Comparison of ENCODE assay signal across 8 cellular contexts in genomic region chr1:235504494-235505222, GRCh38. TPM values are rescaled to one million over a fixed set of nuclear protein-coding genes. Genes with fewer than 3 reads are reported as not detected.
A peak's percentile ranks its signal among the peaks of the same experiment; 100 is the strongest.
DNase-seq lines count a peak whose midpoint lies in the region; ATAC-seq, FAIRE-seq and TF ChIP-seq lines count a peak whose summit lies in the region.

No MANE protein-coding gene starts in this region.

- peak overlapping the region; percentile 99 for H3K27ac ChIP-seq in keratinocyte (ENCODE audit: control insufficient read depth, insufficient read depth, low read length)

- H3K4me1 ChIP-seq in keratinocyte (ENCODE audit: control insufficient read depth, extremely low read depth, insufficient read depth, low read length), result peaks cover 27% of the 10 kb centered on the region

- no peaks in the 10 kb centered on the region for H3K9me1 ChIP-seq in keratinocyte (ENCODE audit: control insufficient read depth, extremely low read depth, insufficient read depth, low read length)

- peak; percentile 80 for ATAC-seq in GM19023 (IDR thresholded peaks at IDR 0.05; ENCODE audit: unreplicated experiment)
- ATAC-seq in HG03280 (IDR thresholded peaks at IDR 0.05; ENCODE audit: unreplicated experiment), result peak; percentile 81

- H3K36me3 ChIP-seq in keratinocyte (ENCODE audit: control insufficient read depth in 2 of 2, extremely low read depth in 1 of 2, insufficient read depth in 2 of 2, low read length in 2 of 2), result no peaks in the 10 kb centered on the region

- H3K79me2 ChIP-seq in keratinocyte (ENCODE audit: control insufficient read depth, insufficient read depth, low read length), result peaks cover 46% of the 10 kb centered on the region

- DNase-seq in AG10803 (ENCODE audit: low read depth) (peak; percentile 99), NCI-H345 (lab: John Stamatoyannopoulos, UW) (peak; percentile 99), cerebellar cortex (ENCODE audit: low spot score) (peak; percentile 99), keratinocyte (ENCODE audit: low read depth, low spot score) (peak; percentile 86)
- peak; percentile 94 for DNase-seq in activated CD4-positive, CD25-positive, alpha-beta regulatory T cell treated with anti-CD3 and anti-CD28 coated beads, Interleukin-2, amount 50 U/mL, for 16 hours (ENCODE audit: low read depth, low spot score)
- DNase-seq in stimulated activated CD4-positive, alpha-beta T cell treated with anti-CD3 and anti-CD28 coated beads, Interleukin-15, amount 100 ng/mL, for 1 hour (ENCODE audit: low read depth in 1 of 2, low spot score in 1 of 2), result peak; percentile 97 to 98

- H4K20me1 ChIP-seq in keratinocyte (ENCODE audit: control insufficient read depth, extremely low read depth, insufficient read depth, low read length), result no peaks in the 10 kb centered on the region

- H3K9ac ChIP-seq in keratinocyte (ENCODE audit: control insufficient read depth, extremely low read depth, insufficient read depth, low read length), result peak overlapping the region; percentile 99

- H3K4me2 ChIP-seq in keratinocyte (ENCODE audit: control insufficient read depth, extremely low read depth, insufficient read depth, low read depth, low read length), result peak overlapping the region; percentile 84

- H3K4me3 ChIP-seq in AG10803 (ENCODE audit: low read length), result peak overlapping the region; percentile 86
- peak overlapping the region; percentile 87 to 96 (median 94) for H3K4me3 ChIP-seq in keratinocyte (ENCODE audit: control insufficient read depth in 2 of 3, extremely low read depth in 1 of 3, insufficient read depth in 2 of 3, low read depth in 1 of 3, low read length in 3 of 3)

- H3K27me3 ChIP-seq in keratinocyte (ENCODE audit: control insufficient read depth, extremely low read depth, insufficient read depth, low read length), result no peaks in the 10 kb centered on the region

- peak overlapping the region; percentile 99 for H2AFZ ChIP-seq in keratinocyte (ENCODE audit: control insufficient read depth, low read length)

- no peaks in the 10 kb centered on the region for H3K9me3 ChIP-seq in keratinocyte (ENCODE audit: control insufficient read depth, low read depth, low read length)

- no peak for FAIRE-seq in keratinocyte (lab: Jason Lieb, UNC)

- TF ChIP-seq CTCF in AG10803 (conservative IDR thresholded peaks at IDR 0.05; ENCODE audit: low read length), result peak; percentile 66
- peak; percentile 69 to 93 (median 75) for TF ChIP-seq CTCF in keratinocyte (optimal IDR thresholded peaks at IDR 0.05 in 1 of 3, IDR thresholded peaks at IDR 0.05 in 1 of 3, conservative IDR thresholded peaks at IDR 0.05 in 1 of 3; ENCODE audit: extremely low read depth in 1 of 3, insufficient read depth in 2 of 3, low read length in 3 of 3)

- dilution Hi-C loops in keratinocyte (cut with MboI; ENCODE audit: extremely low pct_ligation_motif_present, low sequenced_read_pairs), result no loop called here

RNA-seq across cellular contexts. Expression of gene B3GALNT2, which starts 0.4 kb away (rescaled TPM):
- 24.3 to 30.5 TPM (median 27.1 TPM) in 3 replicates for polyA plus RNA-seq in keratinocyte
- polyA plus RNA-seq in keratinocyte (2011; ENCODE audit: low read depth), result 23.1 TPM
- 15.6 and 19.0 TPM in 2 replicates for polyA plus RNA-seq in keratinocyte (2011; cell fraction: cytosol; rRNA removed)
- polyA plus RNA-seq in keratinocyte (2011; cell fraction: nucleus; rRNA removed), result 27.7 and 38.1 TPM in 2 replicates
- 15.9 and 17.7 TPM in 2 replicates for polyA plus RNA-seq in keratinocyte (2012; ENCODE audit: low replicate concordance)
- 20.3 to 91.9 TPM (median 56.1 TPM) in 3 replicates for polyA minus RNA-seq in keratinocyte
- 41.6 TPM for polyA minus RNA-seq in keratinocyte (2011; cell fraction: cytosol; rRNA and poly(A)+ RNA removed)
- 34.1 and 58.5 TPM in 2 replicates for polyA minus RNA-seq in keratinocyte (2011; cell fraction: nucleus; rRNA and poly(A)+ RNA removed)

Comparison
In these comparisons a context has a peak if more than half of its experiments do, and no peak if none do; other contexts are left out.
1. Peak in every context shown above with its lines: DNase-seq, ATAC-seq, H3K4me3 ChIP-seq and H3K27ac ChIP-seq.